In genomic region chr7:23105086-23105643, GRCh38 we compare ENCODE assay signal across 8 cellular contexts. TPM values are rescaled to one million over a fixed set of nuclear protein-coding genes. Genes with fewer than 3 reads are reported as not detected.
A peak's percentile ranks its signal among the peaks of the same experiment; 100 is the strongest.
DNase-seq lines count a peak whose midpoint lies in the region; ATAC-seq and TF ChIP-seq lines count a peak whose summit lies in the region.

No MANE protein-coding gene starts in this region.

- peak overlapping the region; percentile 21; the same call in 1 of the 2 replicates for H3K4ac ChIP-seq in IMR-90 (ENCODE audit: low read depth, low read length)

- H3K79me1 ChIP-seq in IMR-90 (ENCODE audit: low read depth in 1 of 2, low read length in 2 of 2) = peaks cover 11 to 40% of the 10 kb centered on the region in 2 experiments

- no peak overlapping the region for H2AK5ac ChIP-seq in IMR-90 (ENCODE audit: low read depth, low read length)

- peak overlapping the region; percentile 66; the same call in 1 of the 2 replicates for H4K5ac ChIP-seq in IMR-90 (ENCODE audit: low read depth, low read length)

- POLR2A ChIA-PET in IMR-90 (lab: Charles Lee; ENCODE audit: unreplicated experiment) = interaction anchor here (0.5 kb wide), 1 partner anchor 78 kb away, joined by 3 read pairs; no protein-coding TSS in a partner anchor

- ATAC-seq in GM21528 (IDR thresholded peaks at IDR 0.05; ENCODE audit: low FRiP score, unreplicated experiment) = peak; percentile 38
- peak; percentile 2 for ATAC-seq in IMR-90 (ENCODE audit: low read depth)

- no peak overlapping the region for H2BK5ac ChIP-seq in IMR-90 (ENCODE audit: low read depth, low read length, poor library complexity, severe bottlenecking)

- H2AK9ac ChIP-seq in IMR-90 (replicated peaks; ENCODE audit: low read depth, low read length, poor library complexity) = no peak overlapping the region

- H3K4me2 ChIP-seq in IMR-90 (ENCODE audit: low read depth, low read length) = peak overlapping the region; percentile 86

- peak overlapping the region; percentile 19; the same call in 1 of the 2 replicates for H3K56ac ChIP-seq in IMR-90 (ENCODE audit: extremely low read depth, insufficient read depth, low read length)

- H3K23ac ChIP-seq in IMR-90 (ENCODE audit: low read depth, low read length) = no peak overlapping the region

- peaks cover 4% of the 10 kb centered on the region for H3K9me1 ChIP-seq in IMR-90 (ENCODE audit: insufficient read depth, low read length)

- H2BK120ac ChIP-seq in IMR-90 (ENCODE audit: low read depth, low read length) = no peak overlapping the region

- peak overlapping the region; percentile 60 to 88 for H4K8ac ChIP-seq in IMR-90 (ENCODE audit: low read depth in 2 of 2, low read length in 2 of 2)

- no peak for TF ChIP-seq CTCF in GM12864 (IDR thresholded peaks at IDR 0.05; ENCODE audit: low read depth, low read length, missing control alignments)
- no peak for TF ChIP-seq CTCF in IMR-90 (conservative IDR thresholded peaks at IDR 0.05; ENCODE audit: low read depth, low read length)
- TF ChIP-seq CTCF in ascending aorta (IDR thresholded peaks at IDR 0.05) = no peak
- no peak for TF ChIP-seq CTCF in liver (IDR thresholded peaks at IDR 0.05; ENCODE audit: low read depth, low read length, missing input control)
- no peak for TF ChIP-seq CTCF in tibial artery (IDR thresholded peaks at IDR 0.05)

- no peak for TF ChIP-seq POLR2A in IMR-90 (IDR thresholded peaks at IDR 0.05; ENCODE audit: low read depth, low read length)

- H2BK15ac ChIP-seq in IMR-90 (ENCODE audit: low read depth, low read length) = no peak overlapping the region

- no peak overlapping the region for H2BK20ac ChIP-seq in IMR-90 (ENCODE audit: low read depth, low read length)

- H2AFZ ChIP-seq in IMR-90 (replicated peaks; ENCODE audit: low read length, poor library complexity) = peak overlapping the region; percentile 90

- H3K9me3 ChIP-seq in IMR-90 (ENCODE audit: control insufficient read depth, insufficient read depth, low read length) (no peaks in the 10 kb centered on the region), ascending aorta (peaks cover 0 to 9% of the 10 kb centered on the region in 2 donors), liver (ENCODE audit: control insufficient read depth in 4 of 4, low read length in 3 of 4) (no peaks in the 10 kb centered on the region), tibial artery (no peaks in the 10 kb centered on the region)

- H3K14ac ChIP-seq in IMR-90 (replicated peaks; ENCODE audit: low read depth, low read length) = no peak overlapping the region

- peak overlapping the region; percentile 79 for H3K4me3 ChIP-seq in GM12864 (ENCODE audit: low read depth, low read length)
- H3K4me3 ChIP-seq in IMR-90 (ENCODE audit: insufficient read depth, low read depth, low read length) = peak overlapping the region; percentile 79
- peak overlapping the region; percentile 88 to 96 for H3K4me3 ChIP-seq in ascending aorta
- peak overlapping the region; percentile 84 to 85 (median 84) for H3K4me3 ChIP-seq in liver (ENCODE audit: low read depth in 1 of 3, low read length in 3 of 3)
- peak overlapping the region; percentile 72 to 100 for H3K4me3 ChIP-seq in tibial artery

- H4K20me1 ChIP-seq in IMR-90 (ENCODE audit: insufficient read depth, low read length) = peaks cover 17% of the 10 kb centered on the region; the same call in 1 of the 2 replicates

- BruUV-seq in IMR-90 (replicated peaks; lab: Mats Ljungman, UMichigan) = no TSS peak

- H3K9ac ChIP-seq in IMR-90 (ENCODE audit: low read depth, low read length) = peak overlapping the region; percentile 46; the same call in 1 of the 2 replicates
- H3K9ac ChIP-seq in liver (ENCODE audit: low read depth in 1 of 2, low read length in 2 of 2) = peak overlapping the region; percentile 52 to 54

- dilution Hi-C loops in IMR-90 (cut with HindIII; ENCODE audit: low sequenced_read_pairs, unreplicated experiment) = no loop called here

- CTCF ChIA-PET in IMR-90 (lab: Yijun Ruan, JAX) = interaction anchor here (1.6 to 2.1 kb wide), 2 partner anchors 10 to 19 kb away, joined by 6 to 13 read pairs; no protein-coding TSS in a partner anchor

- H3K4me1 ChIP-seq in IMR-90 (ENCODE audit: control insufficient read depth, insufficient read depth, low read length) = no peaks in the 10 kb centered on the region; the same call in none of the 2 replicates
- H3K4me1 ChIP-seq in ascending aorta = peaks cover 4 to 26% of the 10 kb centered on the region in 2 donors
- peaks cover 0 to 20% (median 9%) of the 10 kb centered on the region in 4 donors for H3K4me1 ChIP-seq in liver (ENCODE audit: control insufficient read depth in 4 of 4, insufficient read depth in 4 of 4, low read length in 3 of 4)
- H3K4me1 ChIP-seq in tibial artery = peaks cover 0 to 28% (median 23%) of the 10 kb centered on the region in 4 donors

- H3K27ac ChIP-seq in IMR-90 (ENCODE audit: insufficient read depth, low read length) = no peak overlapping the region
- peak overlapping the region; percentile 89 to 92 for H3K27ac ChIP-seq in ascending aorta
- peak overlapping the region; percentile 81 to 91 for H3K27ac ChIP-seq in liver (ENCODE audit: low read depth in 1 of 2, low read length in 2 of 2)
- H3K27ac ChIP-seq in tibial artery = peak overlapping the region; percentile 86 to 93

- no peak overlapping the region for H4K91ac ChIP-seq in IMR-90 (ENCODE audit: insufficient read depth, low read depth, low read length)

- WGBS in IMR-90 (ENCODE audit: extremely low coverage in 2 of 2, insufficient read length in 1 of 2), 2 experiments = 0% methylated on average over 7 of the region's 19 CpGs; no CpG with 5 or more reads in 1 of the 2 experiments
- WGBS in liver = under 1% methylated on average over 19 of the region's 19 CpGs

- H3K18ac ChIP-seq in IMR-90 (ENCODE audit: low read depth, low read length) = no peak overlapping the region

- no peak for DNase-seq in GM12864 (ENCODE audit: low read depth)
- DNase-seq in IMR-90 = no peak
- DNase-seq in ascending aorta (ENCODE audit: low spot score in 2 of 2) = no peak
- DNase-seq in tibial artery = no peak
- DNase-seq in hypothalamus (lab: John Stamatoyannopoulos, UW) = no peak
- no peak for DNase-seq in pons (ENCODE audit: low spot score)

- no peaks in the 10 kb centered on the region for H3K36me3 ChIP-seq in IMR-90 (ENCODE audit: control insufficient read depth, insufficient read depth, low read length)
- H3K36me3 ChIP-seq in ascending aorta = no peaks in the 10 kb centered on the region
- no peaks in the 10 kb centered on the region for H3K36me3 ChIP-seq in liver (ENCODE audit: control insufficient read depth in 4 of 4, insufficient read depth in 3 of 4, low read depth in 1 of 4, low read length in 3 of 4)
- H3K36me3 ChIP-seq in tibial artery = no peaks in the 10 kb centered on the region

- in situ Hi-C loops in IMR-90 (cut with MboI; ENCODE audit: low sequenced_read_pairs) = no loop called here

- H3K27me3 ChIP-seq in IMR-90 (ENCODE audit: control insufficient read depth, insufficient read depth, low read length) (no peaks in the 10 kb centered on the region), ascending aorta (no peaks in the 10 kb centered on the region), liver (ENCODE audit: control insufficient read depth in 4 of 4, insufficient read depth in 4 of 4, low read length in 3 of 4) (no peaks in the 10 kb centered on the region), tibial artery (no peaks in the 10 kb centered on the region)

- TF ChIP-seq RAD21 in IMR-90 (IDR thresholded peaks at IDR 0.05; ENCODE audit: low read length) = no peak
- no peak for TF ChIP-seq RAD21 in liver (IDR thresholded peaks at IDR 0.05)

- intact Hi-C loops in IMR-90 (cut with micrococcal nuclease) (loop anchor here (2.0 kb wide), 1 partner anchor 78 kb away; the partner anchor contains the start of gene NUP42), ascending aorta (cut with DNase I) (loop anchor here (1.0 to 10.0 kb wide), 6 partner anchors 76 to 890 kb away; partner anchors contain the start of genes GPNMB and TRA2A), tibial artery (cut with DNase I; ENCODE audit: low total_unique reads) (loop anchor here (5.0 kb wide), 1 partner anchor 77 kb away; the partner anchor contains the start of gene NUP42)

TF ChIP-seq in IMR-90, 13 proteins besides CTCF, POLR2A, EP300 and RAD21 (continues in another document):
- TF ChIP-seq FOS (IDR thresholded peaks at IDR 0.05; ENCODE audit: low read depth, low read length) (no peak), RFX5 (IDR thresholded peaks at IDR 0.05; ENCODE audit: low read depth, low read length) (no peak), MAFK (IDR thresholded peaks at IDR 0.05; ENCODE audit: low read depth, low read length) (no peak), MXI1 (IDR thresholded peaks at IDR 0.05; ENCODE audit: borderline replicate concordance, low read depth, low read length) (no peak), CHD1 (IDR thresholded peaks at IDR 0.05; ENCODE audit: low read depth, low read length) (no peak), USF2 (IDR thresholded peaks at IDR 0.05; ENCODE audit: low read depth, low read length) (no peak)

TF ChIP-seq in liver, 16 proteins besides CTCF, POLR2A, EP300 and RAD21:
- TF ChIP-seq FOXA2 (IDR thresholded peaks at IDR 0.05) = no peak
- TF ChIP-seq, protein P1, sequence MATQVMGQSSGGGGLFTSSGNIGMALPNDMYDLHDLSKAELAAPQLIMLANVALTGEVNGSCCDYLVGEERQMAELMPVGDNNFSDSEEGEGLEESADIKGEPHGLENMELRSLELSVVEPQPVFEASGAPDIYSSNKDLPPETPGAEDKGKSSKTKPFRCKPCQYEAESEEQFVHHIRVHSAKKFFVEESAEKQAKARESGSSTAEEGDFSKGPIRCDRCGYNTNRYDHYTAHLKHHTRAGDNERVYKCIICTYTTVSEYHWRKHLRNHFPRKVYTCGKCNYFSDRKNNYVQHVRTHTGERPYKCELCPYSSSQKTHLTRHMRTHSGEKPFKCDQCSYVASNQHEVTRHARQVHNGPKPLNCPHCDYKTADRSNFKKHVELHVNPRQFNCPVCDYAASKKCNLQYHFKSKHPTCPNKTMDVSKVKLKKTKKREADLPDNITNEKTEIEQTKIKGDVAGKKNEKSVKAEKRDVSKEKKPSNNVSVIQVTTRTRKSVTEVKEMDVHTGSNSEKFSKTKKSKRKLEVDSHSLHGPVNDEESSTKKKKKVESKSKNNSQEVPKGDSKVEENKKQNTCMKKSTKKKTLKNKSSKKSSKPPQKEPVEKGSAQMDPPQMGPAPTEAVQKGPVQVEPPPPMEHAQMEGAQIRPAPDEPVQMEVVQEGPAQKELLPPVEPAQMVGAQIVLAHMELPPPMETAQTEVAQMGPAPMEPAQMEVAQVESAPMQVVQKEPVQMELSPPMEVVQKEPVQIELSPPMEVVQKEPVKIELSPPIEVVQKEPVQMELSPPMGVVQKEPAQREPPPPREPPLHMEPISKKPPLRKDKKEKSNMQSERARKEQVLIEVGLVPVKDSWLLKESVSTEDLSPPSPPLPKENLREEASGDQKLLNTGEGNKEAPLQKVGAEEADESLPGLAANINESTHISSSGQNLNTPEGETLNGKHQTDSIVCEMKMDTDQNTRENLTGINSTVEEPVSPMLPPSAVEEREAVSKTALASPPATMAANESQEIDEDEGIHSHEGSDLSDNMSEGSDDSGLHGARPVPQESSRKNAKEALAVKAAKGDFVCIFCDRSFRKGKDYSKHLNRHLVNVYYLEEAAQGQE (IDR thresholded peaks at IDR 0.05) = peak; percentile 94

RNA-seq across cellular contexts. Expression of gene KLHL7, which starts 0.4 kb away (rescaled TPM):
- total RNA-seq in IMR-90 (2012; rRNA removed) = 29.2 and 44.4 TPM in 2 replicates
- polyA plus RNA-seq in IMR-90 (2012; rRNA removed) = 23.9 and 24.6 TPM in 2 replicates
- polyA plus RNA-seq in IMR-90 (2012; cell fraction: cytosol; rRNA removed) = 12.1 and 15.2 TPM in 2 replicates
- polyA plus RNA-seq in IMR-90 (2012; cell fraction: nucleus; rRNA removed; ENCODE audit: low replicate concordance) = 8.3 and 13.7 TPM in 2 replicates
- total RNA-seq in ascending aorta = 1.2 TPM
- 10 to 100 TPM; 12.6 to 14.1 TPM for total RNA-seq in liver
- 1 to 10 TPM; 5.4 to 7.3 TPM for polyA plus RNA-seq in liver
